In genomic region chr20:45840700-45841198, GRCh38 we compare ENCODE assay signal across 14 cellular contexts. TPM values are rescaled to one million over a fixed set of nuclear protein-coding genes. Genes with fewer than 3 reads are reported as not detected.
DNase-seq lines count a peak whose midpoint lies in the region; ATAC-seq and TF ChIP-seq lines count a peak whose summit lies in the region.
"Had no signal": no experiment of that assay in that cellular context is flagged by ENCODE, and none has a peak within 500 bp of the region (broad histone marks: within the 10 kb centered on the region; RNA-seq: fewer than 3 reads in every experiment).

No MANE protein-coding gene starts in this region.

- H3K4me1 ChIP-seq in right cardiac atrium (ENCODE audit: control insufficient read depth, insufficient read depth, low read length): peaks cover 4% of the 10 kb centered on the region
- H3K4me1 ChIP-seq in right atrium auricular region: peaks cover 0 to 42% of the 10 kb centered on the region in 2 donors
- H3K4me1 ChIP-seq in vagina: peaks cover 68% of the 10 kb centered on the region
- H3K4me1 ChIP-seq: pancreas had no signal

- no peak overlapping the region for H3K27ac ChIP-seq in right cardiac atrium (ENCODE audit: low read length)
- peak overlapping the region in 1 of 2 donors; percentile 33 for H3K27ac ChIP-seq in right atrium auricular region
- H3K27ac ChIP-seq in vagina: peak overlapping the region; percentile 56
- H3K27ac ChIP-seq: C4-2B, pancreas, VCaP had no signal

- DNase-seq in right cardiac atrium (peak in 2 of 3 donors; percentile 26 to 61), right atrium auricular region (ENCODE audit: low spot score) (no peak), vagina (ENCODE audit: extremely low spot score in 2 of 2) (no peak), islet precursor cell (no peak)
- DNase-seq: amniotic stem cell; left ventricle myocardium inferior; stimulated activated naive CD4-positive, alpha-beta T cell treated with Interleukin-2 at 50 U/mL for 16 hours; T-helper 1 cell had no signal

- H3K36me3 ChIP-seq in right atrium auricular region (peaks cover 44% of the 10 kb centered on the region), vagina (peaks cover 0 to 62% of the 10 kb centered on the region in 2 donors)

- WGBS in right cardiac atrium: 88% methylated on average over 25 of the region's 25 CpGs

- TF ChIP-seq POLR2A in vagina (IDR thresholded peaks at IDR 0.05): no peak

- H3K9me3 ChIP-seq in right cardiac atrium (ENCODE audit: control insufficient read depth, low read length): no peaks in the 10 kb centered on the region
- H3K9me3 ChIP-seq in right atrium auricular region: no peaks in the 10 kb centered on the region
- H3K9me3 ChIP-seq in vagina: no peaks in the 10 kb centered on the region
- H3K9me3 ChIP-seq: left ventricle myocardium inferior, pancreas had no signal

- peak in 1 of 2 donors; percentile 3 for ATAC-seq in right cardiac atrium
- ATAC-seq: Right ventricle myocardium inferior had no signal

- no peak overlapping the region for H3K4me3 ChIP-seq in right cardiac atrium (ENCODE audit: low read length)
- H3K4me3 ChIP-seq in right atrium auricular region: no peak overlapping the region
- no peak overlapping the region for H3K4me3 ChIP-seq in vagina
- H3K4me3 ChIP-seq: left ventricle myocardium inferior, pancreas had no signal

- TF ChIP-seq CTCF in right atrium auricular region (IDR thresholded peaks at IDR 0.05): no peak
- TF ChIP-seq CTCF in vagina (IDR thresholded peaks at IDR 0.05): no peak

- intact Hi-C loops in right cardiac atrium (cut with DNase I) (no loop called here), vagina (cut with DNase I) (no loop called here)

- no peaks in the 10 kb centered on the region for H3K27me3 ChIP-seq in right cardiac atrium (ENCODE audit: control insufficient read depth, insufficient read depth)
- no peaks in the 10 kb centered on the region for H3K27me3 ChIP-seq in right atrium auricular region
- H3K27me3 ChIP-seq in vagina: no peaks in the 10 kb centered on the region
- H3K27me3 ChIP-seq: pancreas had no signal

RNA-seq across cellular contexts. Expression of gene SNX21, which starts 7.2 kb away (rescaled TPM):
- total RNA-seq in right cardiac atrium: 10 to 100 TPM; 25.8 to 30.7 (median 28.7) TPM
- 23.5 TPM for polyA plus RNA-seq in right cardiac atrium
- 10 to 100 TPM; 43.5 to 54.7 TPM for total RNA-seq in right atrium auricular region
- 145 TPM for total RNA-seq in vagina

RNA-seq across cellular contexts. Expression of gene TNNC2, which starts 13.6 kb away (rescaled TPM):
- under 1 TPM in 1 of 4 donors, not detected in 3; 0.46 TPM for total RNA-seq in right cardiac atrium
- polyA plus RNA-seq in right cardiac atrium: 0.77 TPM
- total RNA-seq in right atrium auricular region: under 1 TPM in 1 of 2 donors, not detected in 1; 0.51 TPM
- not detected for total RNA-seq in vagina
- total RNA-seq: activated T-helper 2 cell treated with anti-CD3 and anti-CD28 coated beads, Interferon-gamma antibody, Interleukin-2, Interleukin-4, amounts not matched to agents 10 μg/mL and 5 μg/mL and 100 μg/mL, durations not matched to agents 14 hours and 24 hours and 36 hours; MCF 10A; pancreas; Right ventricle myocardium inferior had no signal

RNA-seq across cellular contexts. Expression of gene ACOT8, which starts 16.4 kb away (rescaled TPM):
- total RNA-seq in right cardiac atrium: 10 to 100 TPM; 21.1 to 31.5 (median 30.2) TPM
- polyA plus RNA-seq in right cardiac atrium: 47.9 TPM
- 10 to 100 TPM; 39.9 to 40.9 TPM for total RNA-seq in right atrium auricular region
- 50.6 TPM for total RNA-seq in vagina

RNA-seq across cellular contexts. Expression of gene ZSWIM3, which starts 16.7 kb away (rescaled TPM):
- total RNA-seq in right cardiac atrium (1 to 10 TPM; 1.7 to 3.3 (median 2.4) TPM), right atrium auricular region (1 to 10 TPM; 2.4 to 3.7 TPM), vagina (2.9 TPM)
- polyA plus RNA-seq in right cardiac atrium: 2.1 TPM

RNA-seq across cellular contexts. Expression of gene UBE2C, which starts 28.3 kb away (rescaled TPM):
- 1 to 10 TPM in 2 of 4 donors, under 1 TPM in 1, not detected in 1; 0.85 to 2.1 (median 1.7) TPM for total RNA-seq in right cardiac atrium
- polyA plus RNA-seq in right cardiac atrium: 0.25 TPM
- total RNA-seq in right atrium auricular region: 1 to 10 TPM; 1.4 to 4.9 TPM
- total RNA-seq in vagina: 7.6 TPM

Comparison
In these comparisons a context has a peak if more than half of its experiments do, and no peak if none do; other contexts are left out.
1. DNase-seq: peak in right cardiac atrium (2 of 3); none in right atrium auricular region (single experiment), vagina (0 of 2) and islet precursor cell (single experiment).